8 cellular contexts compared by ENCODE assay signal in the genomic region with DNA sequence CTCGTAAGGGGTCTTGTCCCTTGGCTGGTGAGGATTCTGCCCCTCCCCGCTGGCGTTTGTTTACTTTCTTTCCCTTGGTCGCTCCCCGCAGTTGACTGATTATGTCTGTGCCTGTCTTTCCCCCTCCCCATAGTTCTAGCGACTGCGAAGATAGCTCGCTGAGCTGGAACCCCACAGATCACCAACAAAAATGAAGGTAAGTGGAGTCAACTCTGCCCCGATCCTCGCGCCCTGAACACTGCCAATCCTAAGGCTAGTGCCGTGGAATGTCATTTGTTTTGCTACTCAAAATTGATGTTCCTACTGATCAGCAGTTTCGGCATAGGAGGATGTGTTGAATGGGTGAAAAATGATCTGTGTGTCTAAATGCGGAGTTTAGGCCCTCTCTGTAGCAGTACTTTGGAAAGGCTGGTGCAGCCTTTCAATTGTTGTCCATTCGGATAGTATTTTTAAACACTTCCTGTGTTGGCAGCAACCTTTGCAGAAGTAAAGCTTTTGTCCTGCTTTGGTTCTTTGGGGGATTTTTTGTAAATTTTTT.
DNase-seq lines count a peak whose midpoint lies in the region; ATAC-seq lines count a peak whose summit lies in the region.

No MANE protein-coding gene starts in this region.

- peak overlapping the region; percentile 71 for H3K9ac ChIP-seq in muscle layer of colon (ENCODE audit: low read length)

- peak overlapping the region; percentile 85 to 93 for H3K27ac Mint-ChIP-seq in effector memory CD8-positive, alpha-beta T cell

- H3K4me1 ChIP-seq in muscle layer of colon (ENCODE audit: insufficient read depth, low read length), result peaks cover 29% of the 10 kb centered on the region

- H3K36me3 ChIP-seq in muscle layer of colon (ENCODE audit: insufficient read depth, low read length), result peaks cover 22% of the 10 kb centered on the region

- peak overlapping the region; percentile 88 for H3K27ac ChIP-seq in muscle layer of colon (ENCODE audit: low read depth, low read length)

- H3K9me3 ChIP-seq in muscle layer of colon (ENCODE audit: low read length), result no peaks in the 10 kb centered on the region

- peak; percentile 29 for DNase-seq in activated T-cell treated with anti-CD3 and anti-CD28 coated beads, Interleukin-2, amount 50 U/mL, for 1 hour
- DNase-seq in activated T-cell treated with anti-CD3 and anti-CD28 coated beads for 4 hours (no peak), RKO (ENCODE audit: low spot score) (peak; percentile 51), NCI-H146 treated with DMSO at 0.1 percent for 48 hours (lab: John Stamatoyannopoulos, UW; ENCODE audit: unreplicated experiment) (no peak)
- DNase-seq in effector memory CD8-positive, alpha-beta T cell, result no peak

- H3K4me3 ChIP-seq in muscle layer of colon (ENCODE audit: low read depth in 1 of 2, low read length in 2 of 2), result peak overlapping the region; percentile 73 to 90

- peak overlapping the region in 1 of 2 donors; percentile 93 for H3K4me3 Mint-ChIP-seq in effector memory CD8-positive, alpha-beta T cell

- H3K4me1 Mint-ChIP-seq in effector memory CD8-positive, alpha-beta T cell (ENCODE audit: low read depth in 2 of 2), result peaks cover 15 to 36% of the 10 kb centered on the region in 2 donors

- ATAC-seq in effector memory CD8-positive, alpha-beta T cell (replicated peaks), result no peak
- ATAC-seq in GM21576 (IDR thresholded peaks at IDR 0.05; ENCODE audit: unreplicated experiment) (no peak), GM19035 (IDR thresholded peaks at IDR 0.05; ENCODE audit: unreplicated experiment) (no peak)

- H3K36me3 Mint-ChIP-seq in effector memory CD8-positive, alpha-beta T cell (ENCODE audit: insufficient read depth), result peaks cover 43% of the 10 kb centered on the region

- no peaks in the 10 kb centered on the region for H3K9me3 Mint-ChIP-seq in effector memory CD8-positive, alpha-beta T cell

- no peaks in the 10 kb centered on the region for H3K27me3 ChIP-seq in muscle layer of colon (ENCODE audit: control insufficient read depth in 1 of 2, insufficient read depth in 2 of 2, low read length in 2 of 2)

- H3K27me3 Mint-ChIP-seq in effector memory CD8-positive, alpha-beta T cell, result no peaks in the 10 kb centered on the region

Comparison
In these comparisons a context has a peak if more than half of its experiments do, and no peak if none do; other contexts are left out.
1. DNase-seq: peak in activated T-cell treated with anti-CD3 and anti-CD28 coated beads, Interleukin-2, amount 50 U/mL, for 1 hour (single experiment) and RKO (single experiment); none in activated T-cell treated with anti-CD3 and anti-CD28 coated beads for 4 hours (single experiment), effector memory CD8-positive, alpha-beta T cell (0 of 3) and NCI-H146 treated with DMSO at 0.1 percent for 48 hours (single experiment).